Comparison of ENCODE assay signal across 9 cellular contexts in genomic region chr6:157068691-157069228, GRCh38.
DNase-seq lines count a peak whose midpoint lies in the region; ATAC-seq and TF ChIP-seq lines count a peak whose summit lies in the region.
"Had no signal": no experiment of that assay in that cellular context is flagged by ENCODE, and none has a peak within 500 bp of the region (broad histone marks: within the 10 kb centered on the region; RNA-seq: fewer than 3 reads in every experiment).

No MANE protein-coding gene starts in this region.

- CTCF ChIA-PET in A673 (lab: Charles Lee): no interaction called here

- H3K9me3 ChIP-seq in OCI-LY3 (ENCODE audit: insufficient read depth, low read length): no peaks in the 10 kb centered on the region
- H3K9me3 ChIP-seq in A673 (ENCODE audit: low read depth, low read length, poor library complexity, severe bottlenecking): no peaks in the 10 kb centered on the region

- H3K9ac ChIP-seq in OCI-LY3 (ENCODE audit: low read length): no peak overlapping the region

- POLR2A ChIA-PET in A673 (lab: Charles Lee; ENCODE audit: low non-redundant PET): no interaction called here

- H3K27ac ChIP-seq in OCI-LY3 (ENCODE audit: low read length) (peak overlapping the region; percentile 72), A673 (ENCODE audit: low read depth, low read length, poor library complexity, severe bottlenecking) (no peak overlapping the region)

- H3K27me3 Mint-ChIP-seq in memory B cell: no peaks in the 10 kb centered on the region

- peak overlapping the region; percentile 63 for H3K4me3 Mint-ChIP-seq in memory B cell

- peaks cover 38% of the 10 kb centered on the region for H3K4me1 Mint-ChIP-seq in memory B cell

- peaks cover 16% of the 10 kb centered on the region for H4K20me1 ChIP-seq in OCI-LY3 (ENCODE audit: insufficient read depth, low read length)

- H3K27ac Mint-ChIP-seq in memory B cell: peak overlapping the region; percentile 76

- no peak for DNase-seq in memory B cell (ENCODE audit: low spot score in 2 of 2)
- DNase-seq in mucosa of gallbladder (ENCODE audit: low spot score): no peak
- DNase-seq in cortex of kidney (lab: John Stamatoyannopoulos, UW): no peak
- DNase-seq in left lobe of liver (ENCODE audit: low spot score): no peak
- DNase-seq in A673 (ENCODE audit: low spot score): no peak
- DNase-seq: left ventricle myocardium superior had no signal

- no peaks in the 10 kb centered on the region for H3K27me3 ChIP-seq in OCI-LY3 (ENCODE audit: low read depth, low read length)
- H3K27me3 ChIP-seq in A673 (replicated peaks; ENCODE audit: insufficient read depth, low read depth, low read length, poor library complexity): no peaks in the 10 kb centered on the region

- BruUV-seq in A673 (replicated peaks; lab: Mats Ljungman, UMichigan): no TSS peak

- H3K36me3 ChIP-seq in OCI-LY3 (replicated peaks; ENCODE audit: low read depth, low read length) (peaks cover 1% of the 10 kb centered on the region), A673 (ENCODE audit: insufficient read depth, low read length, poor library complexity, severe bottlenecking) (no peaks in the 10 kb centered on the region)

- no peaks in the 10 kb centered on the region for H3K9me3 Mint-ChIP-seq in memory B cell

- ATAC-seq in GM18907 (IDR thresholded peaks at IDR 0.05; ENCODE audit: unreplicated experiment) (peak; percentile 96), HG02642 (IDR thresholded peaks at IDR 0.05; ENCODE audit: poor library complexity, unreplicated experiment) (peak; percentile 97), memory B cell (ENCODE audit: low read depth) (peak; percentile 53), left lobe of liver (no peak)
- ATAC-seq: left ventricle myocardium superior had no signal

- H3K36me3 Mint-ChIP-seq in memory B cell: peaks cover 13% of the 10 kb centered on the region

- H3K4me3 ChIP-seq in OCI-LY3 (ENCODE audit: low read length): peak overlapping the region; percentile 51
- no peak overlapping the region for H3K4me3 ChIP-seq in A673 (ENCODE audit: low read depth, low read length, poor library complexity, severe bottlenecking)

- H3K79me2 ChIP-seq in OCI-LY3 (ENCODE audit: low read length): peaks cover 19% of the 10 kb centered on the region

- TF ChIP-seq CTCF in OCI-LY3 (IDR thresholded peaks at IDR 0.05; ENCODE audit: low read depth, low read length): no peak
- TF ChIP-seq CTCF in A673 (conservative IDR thresholded peaks at IDR 0.05; ENCODE audit: low read depth, low read length): no peak

- intact Hi-C loops in A673 (cut with micrococcal nuclease; ENCODE audit: unreplicated experiment): no loop called here

- H2AFZ ChIP-seq in OCI-LY3 (ENCODE audit: low read depth, low read length): no peak overlapping the region

- H3K4me1 ChIP-seq in OCI-LY3 (ENCODE audit: low read length): peaks cover 59% of the 10 kb centered on the region
- H3K4me1 ChIP-seq in A673 (ENCODE audit: insufficient read depth, low read length, poor library complexity, severe bottlenecking): peaks cover 42% of the 10 kb centered on the region

- peak overlapping the region; percentile 76 for H3K4me2 ChIP-seq in OCI-LY3 (ENCODE audit: low read length)
